ENCODE assay signal across 33 cellular contexts in genomic region chr20:37611852-37612251, GRCh38.
"Had no signal": no experiment of that assay in that cellular context is flagged by ENCODE, and none has a peak within 500 bp of the region (broad histone marks: within the 10 kb centered on the region; RNA-seq: fewer than 3 reads in every experiment).

No MANE protein-coding gene starts in this region.

- H3K36me3 ChIP-seq: adrenal gland, ascending aorta, brain microvascular endothelial cell, breast epithelium, cardiac muscle cell had no signal

- H3K27me3 ChIP-seq: adrenal gland, ascending aorta, body of pancreas, brain microvascular endothelial cell, breast epithelium, cardiac muscle cell had no signal

- DNase-seq: activated effector memory CD4-positive, alpha-beta T cell treated with anti-CD3 and anti-CD28 coated beads, Interleukin-2, amount 50 U/mL, for 16 hours; activated effector memory CD4-positive, alpha-beta T cell treated with Interleukin-2 at 50 U/mL for 16 hours; activated gamma-delta T cell; activated gamma-delta T cell treated with Interleukin-2 at 50 U/mL for 16 hours; activated naive CD4-positive, alpha-beta T cell; activated naive CD4-positive, alpha-beta T cell treated with anti-CD3 and anti-CD28 coated beads for 36 hours; activated naive CD4-positive, alpha-beta T cell treated with anti-CD3 and anti-CD28 coated beads, Interleukin-2, amount 10 ng/mL, durations not matched to agents 7 days and 5 days; activated naive CD4-positive, alpha-beta T cell treated with anti-CD3 and anti-CD28 coated beads, Interleukin-2, amount 50 U/mL, for 16 hours; activated naive CD4-positive, alpha-beta T cell treated with Interleukin-2 at 50 U/mL for 16 hours; activated naive CD8-positive, alpha-beta T cell treated with anti-CD3 and anti-CD28 coated beads for 36 hours; activated naive CD8-positive, alpha-beta T cell treated with anti-CD3 and anti-CD28 coated beads, Interleukin-2, amount 10 ng/mL, durations not matched to agents 7 days and 5 days; activated naive CD8-positive, alpha-beta T cell treated with anti-CD3 and anti-CD28 coated beads, Interleukin-2, amount 50 U/mL, for 24 hours; activated T-cell treated with anti-CD3 and anti-CD28 coated beads, Interleukin-2, amount 50 U/mL, for 24 hours; activated T-cell treated with anti-CD3 and anti-CD28 coated beads, Interleukin-2, amount 50 U/mL, for 4 hours; activated T-cell treated with anti-CD3 and anti-CD28 coated beads, Interleukin-2, amount 50 U/mL, for 48 hours; activated T-cell treated with anti-CD3 and anti-CD28 coated beads, Interleukin-2, amount 50 U/mL, for 72 hours; adrenal gland; amniotic stem cell; amygdala; anterior cingulate cortex; aorta; body of pancreas; brain microvascular endothelial cell; caudate nucleus; central memory CD4-positive, alpha-beta T cell; cerebellar nuclear complex had no signal

- H3K4me3 ChIP-seq: adrenal gland, ascending aorta, body of pancreas, breast epithelium, cardiac muscle cell had no signal

- ATAC-seq: activated naive CD4-positive, alpha-beta T cell treated with anti-CD3 and anti-CD28 coated beads, Interleukin-2, amount 50 U/mL, for 72 hours; activated naive CD8-positive, alpha-beta T cell treated with anti-CD3 and anti-CD28 coated beads, Interleukin-2, amount 50 U/mL, for 24 hours; activated T-cell treated with anti-CD3 and anti-CD28 coated beads, Interleukin-2, amount 50 U/mL, for 4 hours; activated T-cell treated with anti-CD3 and anti-CD28 coated beads, Interleukin-2, amount 50 U/mL, for 72 hours; activated T-helper 17 cell treated with anti-CD3 and anti-CD28 coated beads, Interleukin-2, amount 50 U/mL, for 72 hours; body of pancreas had no signal

- H3K9me3 ChIP-seq: adrenal gland, ascending aorta, body of pancreas had no signal

- FAIRE-seq: astrocyte, bronchial epithelial cell had no signal

- H3K27ac ChIP-seq: adrenal gland, ascending aorta, body of pancreas, brain microvascular endothelial cell, breast epithelium, cardiac muscle cell had no signal

- H3K4me1 ChIP-seq: adrenal gland, ascending aorta, body of pancreas, breast epithelium had no signal
